In genomic region chr15:20356444-20357138, GRCh38 we compare ENCODE assay signal across 8 cellular contexts.
DNase-seq lines count a peak whose midpoint lies in the region; ATAC-seq, FAIRE-seq and TF ChIP-seq lines count a peak whose summit lies in the region.

No MANE protein-coding gene starts in this region.

- intact Hi-C loops in lower lobe of right lung (cut with DNase I): no loop called here

- no peaks in the 10 kb centered on the region for H3K36me3 ChIP-seq in ES-I3 (ENCODE audit: insufficient read depth, low read length)
- no peaks in the 10 kb centered on the region for H3K36me3 ChIP-seq in bronchial epithelial cell (ENCODE audit: control insufficient read depth, insufficient read depth, low read length)
- H3K36me3 ChIP-seq in lower lobe of right lung: no peaks in the 10 kb centered on the region

- no peaks in the 10 kb centered on the region; the same call in 1 of the 2 replicates for H3K4me1 ChIP-seq in ES-I3 (ENCODE audit: insufficient read depth, low read length)
- peaks cover 3% of the 10 kb centered on the region for H3K4me1 ChIP-seq in lower lobe of right lung

- peak; percentile 58 for ATAC-seq in HG02852 (IDR thresholded peaks at IDR 0.05; ENCODE audit: unreplicated experiment)
- ATAC-seq in lower lobe of right lung: peak; percentile 54 to 65

- H3K4me3 ChIP-seq in bronchial epithelial cell (ENCODE audit: low read depth, low read length) (no peak overlapping the region), lower lobe of right lung (no peak overlapping the region)

- H3K4me1 Mint-ChIP-seq in T-helper 2 cell treated with Interferon-gamma antibody and Interleukin-4, amounts not matched to agents 5 μg/mL and 100 μg/mL, for 36 hours (ENCODE audit: low read depth): no peaks in the 10 kb centered on the region

- FAIRE-seq in bronchial epithelial cell (lab: Jason Lieb, UNC): peak; percentile 32

- H3K4me3 Mint-ChIP-seq in T-helper 2 cell treated with Interferon-gamma antibody and Interleukin-4, amounts not matched to agents 5 μg/mL and 100 μg/mL, for 36 hours: no peak overlapping the region

- no peaks in the 10 kb centered on the region for H3K27me3 Mint-ChIP-seq in T-helper 2 cell treated with Interferon-gamma antibody and Interleukin-4, amounts not matched to agents 5 μg/mL and 100 μg/mL, for 36 hours (ENCODE audit: low read depth)

- peak overlapping the region; percentile 37 for H3K27ac Mint-ChIP-seq in T-helper 2 cell treated with Interferon-gamma antibody and Interleukin-4, amounts not matched to agents 5 μg/mL and 100 μg/mL, for 36 hours

- H3K9ac ChIP-seq in ES-I3 (ENCODE audit: low read depth, low read length): peak overlapping the region; percentile 20; the same call in 1 of the 2 replicates

- no peaks in the 10 kb centered on the region for H3K27me3 ChIP-seq in bronchial epithelial cell (ENCODE audit: control insufficient read depth, insufficient read depth, low read length)
- H3K27me3 ChIP-seq in lower lobe of right lung (ENCODE audit: low read depth): no peaks in the 10 kb centered on the region

- no peaks in the 10 kb centered on the region for H3K36me3 Mint-ChIP-seq in T-helper 2 cell treated with Interferon-gamma antibody and Interleukin-4, amounts not matched to agents 5 μg/mL and 100 μg/mL, for 36 hours (ENCODE audit: low read depth)

- peak; percentile 51 for TF ChIP-seq CTCF in bronchial epithelial cell (IDR thresholded peaks at IDR 0.05; ENCODE audit: insufficient read depth, low read length, severe bottlenecking)
- peak; percentile 95 for TF ChIP-seq CTCF in lower lobe of right lung (IDR thresholded peaks at IDR 0.05)

- H3K27ac ChIP-seq in lower lobe of right lung: no peak overlapping the region
- H3K27ac ChIP-seq in substantia nigra (ENCODE audit: low read depth, low read length, poor library complexity, severe bottlenecking): no peak overlapping the region

- peak; percentile 64 for DNase-seq in T-helper 2 cell treated with Interferon-gamma antibody and Interleukin-4, amounts not matched to agents 5 μg/mL and 100 μg/mL, for 36 hours (ENCODE audit: low spot score)
- DNase-seq in bronchial epithelial cell (ENCODE audit: low read depth) (no peak), lower lobe of right lung (peak; percentile 73), substantia nigra (lab: John Stamatoyannopoulos, UW) (no peak), NCI-H82 treated with DMSO at 0.1 percent for 48 hours (lab: John Stamatoyannopoulos, UW; ENCODE audit: unreplicated experiment) (no peak)
- DNase-seq in stimulated activated CD8-positive, alpha-beta memory T cell treated with anti-CD3 and anti-CD28 coated beads, Interleukin-4, amount 100 ng/mL, for 24 hours (ENCODE audit: low read depth): peak; percentile 68

- H3K9me3 Mint-ChIP-seq in T-helper 2 cell treated with Interferon-gamma antibody and Interleukin-4, amounts not matched to agents 5 μg/mL and 100 μg/mL, for 36 hours: no peaks in the 10 kb centered on the region

- H3K9me3 ChIP-seq in ES-I3 (ENCODE audit: control insufficient read depth, insufficient read depth, low read length) (no peaks in the 10 kb centered on the region; the same call in 1 of the 2 replicates), lower lobe of right lung (no peaks in the 10 kb centered on the region)

Comparison
In these comparisons a context has a peak if more than half of its experiments do, and no peak if none do; other contexts are left out.
1. DNase-seq: peak in T-helper 2 cell treated with Interferon-gamma antibody and Interleukin-4, amounts not matched to agents 5 μg/mL and 100 μg/mL, for 36 hours (single experiment), lower lobe of right lung (single experiment) and stimulated activated CD8-positive, alpha-beta memory T cell treated with anti-CD3 and anti-CD28 coated beads, Interleukin-4, amount 100 ng/mL, for 24 hours (single experiment); none in bronchial epithelial cell (single experiment), substantia nigra (0 of 49) and NCI-H82 treated with DMSO at 0.1 percent for 48 hours (single experiment).